ENCODE assay signal across 28 cellular contexts in the genomic region with DNA sequence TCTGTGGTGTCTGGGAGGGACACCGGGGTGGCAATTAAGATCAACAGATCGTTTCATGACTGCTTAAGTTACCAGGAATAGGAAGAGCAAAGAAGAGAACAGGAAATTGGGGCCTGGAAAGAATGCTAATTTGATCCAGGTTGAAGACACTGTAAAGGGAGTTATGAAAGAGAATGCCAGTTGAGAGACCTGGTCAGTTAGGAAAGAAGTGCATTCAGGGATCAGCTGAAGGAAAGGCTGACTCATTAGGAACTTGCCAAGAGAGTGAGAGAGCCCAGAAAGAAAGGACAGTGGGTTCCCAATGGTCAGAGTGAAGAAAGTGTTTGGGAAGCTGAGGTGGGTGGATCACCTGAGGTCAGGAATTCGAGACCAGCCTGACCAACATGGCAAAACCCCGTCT.
DNase-seq lines count a peak whose midpoint lies in the region; ATAC-seq, FAIRE-seq and TF ChIP-seq lines count a peak whose summit lies in the region.
"Had no signal": no experiment of that assay in that cellular context is flagged by ENCODE, and none has a peak within 500 bp of the region (broad histone marks: within the 10 kb centered on the region; RNA-seq: fewer than 3 reads in every experiment).

No MANE protein-coding gene starts in this region.

- H3K9me1 ChIP-seq in endothelial cell of umbilical vein (replicated peaks; ENCODE audit: control insufficient read depth, extremely low read depth, insufficient read depth, low read length): no peaks in the 10 kb centered on the region

- peak; percentile 23 for DNase-seq in GM04504 (ENCODE audit: low read depth)
- DNase-seq in PC-9: peak in 1 of 2 experiments; percentile 54
- DNase-seq in endothelial cell of umbilical vein (ENCODE audit: low read depth, low spot score): no peak
- peak; percentile 26 for DNase-seq in renal cortical epithelial cell (ENCODE audit: low read depth)
- no peak for DNase-seq in NCI-H2227 treated with DMSO at 0.1 percent for 48 hours (lab: John Stamatoyannopoulos, UW)
- DNase-seq: activated CD4-positive, alpha-beta T cell treated with anti-CD3 and anti-CD28 coated beads, Interleukin-2, amount 50 U/mL, for 4 hours; activated T-cell treated with anti-CD3 and anti-CD28 coated beads, Interleukin-2, amount 50 U/mL, for 72 hours; Caco-2; DMS53; GDM1; H9; hypothalamus; IMR-90; left cardiac atrium; NCI-H1048; NCI-H510A treated with DMSO at 0.1 percent for 48 hours; NK-92 treated with Interleukin-12 subunit alpha and Interleukin-12 subunit beta, amount 100 ng/mL, for 24 hours; pancreas; retina; Right ventricle myocardium superior; substantia nigra; T-helper 2 cell; trophoblast cell had no signal

- intact Hi-C loops in PC-9 (cut with micrococcal nuclease; ENCODE audit: unreplicated experiment): no loop called here
- intact Hi-C loops in endothelial cell of umbilical vein (cut with micrococcal nuclease): no loop called here

- BruUV-seq in PC-9 (replicated peaks; lab: Mats Ljungman, UMichigan) (no TSS peak), endothelial cell of umbilical vein (replicated peaks; lab: Mats Ljungman, UMichigan) (no TSS peak)

- peaks cover 5% of the 10 kb centered on the region; the same call in 1 of the 2 replicates for H3F3A ChIP-seq in PC-9 (ENCODE audit: insufficient read depth, low read depth)

- H3K9ac ChIP-seq in endothelial cell of umbilical vein (replicated peaks; ENCODE audit: extremely low read depth, insufficient read depth, low read length): no peak overlapping the region

- no peak overlapping the region for H3K4me3 ChIP-seq in PC-9
- H3K4me3 ChIP-seq in endothelial cell of umbilical vein (replicated peaks in 1 of 3; ENCODE audit: insufficient read depth in 1 of 3, low read depth in 1 of 3, low read length in 3 of 3): no peak overlapping the region
- H3K4me3 ChIP-seq: pancreas had no signal

- H3K27ac ChIP-seq in PC-9 (no peak overlapping the region), endothelial cell of umbilical vein (ENCODE audit: insufficient read depth, low read depth, low read length) (no peak overlapping the region)
- H3K27ac ChIP-seq: pancreas had no signal

- dilution Hi-C loops in endothelial cell of umbilical vein (cut with MboI; ENCODE audit: extremely low pct_ligation_motif_present, low sequenced_read_pairs): no loop called here

- POLR2A ChIA-PET in PC-9 (lab: Charles Lee; ENCODE audit: unreplicated experiment) (no interaction called here), endothelial cell of umbilical vein (lab: Charles Lee) (no interaction called here)

- CTCF ChIA-PET in PC-9 (lab: Charles Lee): no interaction called here
- CTCF ChIA-PET in endothelial cell of umbilical vein (lab: Charles Lee): no interaction called here

- H3K36me3 ChIP-seq in PC-9 (ENCODE audit: low read depth) (no peaks in the 10 kb centered on the region), endothelial cell of umbilical vein (ENCODE audit: control insufficient read depth in 2 of 2, extremely low read depth in 1 of 2, insufficient read depth in 2 of 2, low read length in 2 of 2) (no peaks in the 10 kb centered on the region)
- H3K36me3 ChIP-seq: pancreas had no signal

- H2AFZ ChIP-seq in PC-9: no peak overlapping the region; the same call in 1 of the 2 replicates
- no peak overlapping the region for H2AFZ ChIP-seq in endothelial cell of umbilical vein (ENCODE audit: low read depth, low read length)

- TF ChIP-seq CTCF in PC-9 (conservative IDR thresholded peaks at IDR 0.05) (no peak), endothelial cell of umbilical vein (IDR thresholded peaks at IDR 0.05; ENCODE audit: extremely low read depth in 1 of 2, insufficient read depth in 1 of 2, low read depth in 1 of 2, low read length in 2 of 2) (no peak)

- H3K4me1 ChIP-seq in PC-9 (replicated peaks; ENCODE audit: insufficient read depth) (peaks cover 31% of the 10 kb centered on the region), endothelial cell of umbilical vein (ENCODE audit: control insufficient read depth, extremely low read depth, insufficient read depth, low read length) (peaks cover 8% of the 10 kb centered on the region)
- H3K4me1 ChIP-seq: Caco-2, pancreas had no signal

- H3K9me2 ChIP-seq in PC-9 (ENCODE audit: insufficient read depth): 0 out of 2 replicates have a peak, but pooled peaks cover 3% of the 10 kb centered on the region

- ATAC-seq in GM21447 (IDR thresholded peaks at IDR 0.05; ENCODE audit: unreplicated experiment): no peak
- no peak for ATAC-seq in GM19452 (IDR thresholded peaks at IDR 0.05; ENCODE audit: unreplicated experiment)
- ATAC-seq: activated CD4-positive, CD25-positive, alpha-beta regulatory T cell treated with anti-CD3 and anti-CD28 coated beads, Interleukin-2, amount 50 U/mL, for 24 hours; activated T-cell treated with anti-CD3 and anti-CD28 coated beads, Interleukin-2, amount 50 U/mL, for 72 hours; left cardiac atrium; pancreas; stimulated activated memory B cell treated with anti-CD40 and anti-IgM and Interleukin-4, amounts not matched to agents 10 μg/mL and 1 μg/mL and 100 μg/mL, for 72 hours had no signal

- no peaks in the 10 kb centered on the region for H3K79me2 ChIP-seq in PC-9 (ENCODE audit: low read depth)
- H3K79me2 ChIP-seq in endothelial cell of umbilical vein (ENCODE audit: control insufficient read depth, insufficient read depth, low read length): no peaks in the 10 kb centered on the region

- H4K20me1 ChIP-seq in PC-9 (ENCODE audit: insufficient read depth) (no peaks in the 10 kb centered on the region), endothelial cell of umbilical vein (replicated peaks; ENCODE audit: control insufficient read depth, extremely low read depth, insufficient read depth, low read length) (no peaks in the 10 kb centered on the region)

- TF ChIP-seq POLR2A in endothelial cell of umbilical vein (IDR thresholded peaks at IDR 0.05; ENCODE audit: low read depth, low read length): no peak

- H3K27me3 ChIP-seq in PC-9 (ENCODE audit: insufficient read depth, low read depth): no peaks in the 10 kb centered on the region
- H3K27me3 ChIP-seq in endothelial cell of umbilical vein (ENCODE audit: control insufficient read depth in 2 of 2, insufficient read depth in 2 of 2, low read length in 2 of 2): no peaks in the 10 kb centered on the region
- H3K27me3 ChIP-seq: pancreas had no signal

- H3K4me2 ChIP-seq in PC-9 (peak overlapping the region; percentile 21; the same call in 1 of the 2 replicates), endothelial cell of umbilical vein (ENCODE audit: insufficient read depth, low read length) (no peak overlapping the region)

- peak; percentile 8 for FAIRE-seq in endothelial cell of umbilical vein (lab: Jason Lieb, UNC)
- FAIRE-seq: endometrium, pancreas had no signal

- H3K9me3 ChIP-seq in PC-9 (ENCODE audit: insufficient read depth, low read depth) (0 out of 2 replicates have a peak, but pooled peaks cover 2% of the 10 kb centered on the region), endothelial cell of umbilical vein (replicated peaks; ENCODE audit: control insufficient read depth, insufficient read depth, low read length) (no peaks in the 10 kb centered on the region)
- H3K9me3 ChIP-seq: Caco-2, pancreas had no signal

TF ChIP-seq in endothelial cell of umbilical vein, 7 proteins besides CTCF, POLR2A, EP300 and RAD21:
- TF ChIP-seq MAX (IDR thresholded peaks at IDR 0.05; ENCODE audit: insufficient read depth, insufficient read length) (no peak), FOS (IDR thresholded peaks at IDR 0.05; ENCODE audit: borderline replicate concordance, insufficient read depth, low read length) (no peak), EZH2 (IDR thresholded peaks at IDR 0.05; ENCODE audit: borderline replicate concordance, low read depth, low read length, severe bottlenecking) (no peak), GATA2 (IDR thresholded peaks at IDR 0.05; ENCODE audit: insufficient read depth, insufficient read length, low read depth, low read length) (no peak), MYC (IDR thresholded peaks at IDR 0.05; ENCODE audit: low read depth, low read length) (no peak), POLR2AphosphoS5 (IDR thresholded peaks at IDR 0.05; ENCODE audit: insufficient read depth, low read depth, low read length) (no peak), JUN (IDR thresholded peaks at IDR 0.05; ENCODE audit: borderline replicate concordance, insufficient read depth, insufficient read length, low read depth) (no peak)

Comparison
In these comparisons a context has a peak if more than half of its experiments do, and no peak if none do; other contexts are left out.
1. DNase-seq: peak in GM04504 (single experiment) and renal cortical epithelial cell (single experiment); none in endothelial cell of umbilical vein (single experiment) and NCI-H2227 treated with DMSO at 0.1 percent for 48 hours (single experiment).